Comparison of ENCODE assay signal across 19 cellular contexts in genomic region chr5:93302711-93303110, GRCh38.
"Had no signal": no experiment of that assay in that cellular context is flagged by ENCODE, and none has a peak within 500 bp of the region (broad histone marks: within the 10 kb centered on the region; RNA-seq: fewer than 3 reads in every experiment).

No MANE protein-coding gene starts in this region.

- H3K4me3 Mint-ChIP-seq: memory B cell; mesothelial cell of epicardium; natural killer cell treated with Interleukin-12 subunit alpha and Interleukin-12 subunit beta and Interleukin-15 and Interleukin-18, amount 100 ng/mL, for 72 hours had no signal

- H3K36me3 Mint-ChIP-seq: memory B cell; mesothelial cell of epicardium; natural killer cell treated with Interleukin-12 subunit alpha and Interleukin-12 subunit beta and Interleukin-15 and Interleukin-18, amount 100 ng/mL, for 72 hours had no signal

- H3K9me3 ChIP-seq: gastroesophageal sphincter, left ventricle myocardium inferior, lower lobe of right lung, neutrophil had no signal

- H3K36me3 ChIP-seq: gastroesophageal sphincter, left ventricle myocardium inferior, lower lobe of right lung, neutrophil had no signal

- H3K4me1 ChIP-seq: lower lobe of right lung had no signal

- H3K27me3 Mint-ChIP-seq: memory B cell; natural killer cell treated with Interleukin-12 subunit alpha and Interleukin-12 subunit beta and Interleukin-15 and Interleukin-18, amount 100 ng/mL, for 72 hours had no signal

- DNase-seq: cortex of kidney; dorsolateral prefrontal cortex; effector CD8-positive, alpha-beta T cell; glutamatergic neuron; kidney; left cardiac atrium; left ventricle myocardium inferior; lower lobe of right lung; posterior cingulate gyrus; stimulated activated CD4-positive, alpha-beta T cell treated with anti-CD3 and anti-CD28 coated beads, Interleukin-12 subunit alpha, Interleukin-12 subunit beta, amount 100 ng/mL, for 4 hours; stimulated activated naive CD4-positive, alpha-beta T cell; trophoblast cell had no signal

- H3K27me3 ChIP-seq: dorsolateral prefrontal cortex, gastroesophageal sphincter, neutrophil had no signal

- H3K9me3 Mint-ChIP-seq: mesothelial cell of epicardium had no signal

- H3K27ac ChIP-seq: gastroesophageal sphincter, left ventricle myocardium inferior, lower lobe of right lung, neutrophil, skin epidermis had no signal

- H3K27ac Mint-ChIP-seq: memory B cell; mesothelial cell of epicardium; natural killer cell treated with Interleukin-12 subunit alpha and Interleukin-12 subunit beta and Interleukin-15 and Interleukin-18, amount 100 ng/mL, for 72 hours had no signal

- H3K4me1 Mint-ChIP-seq: memory B cell had no signal

- ATAC-seq: gastroesophageal sphincter; left cardiac atrium; lower lobe of right lung; natural killer cell treated with Interleukin-12 subunit alpha and Interleukin-12 subunit beta and Interleukin-15 and Interleukin-18, amount 100 ng/mL, for 72 hours; sciatic nerve had no signal

- H3K4me3 ChIP-seq: dorsolateral prefrontal cortex, gastroesophageal sphincter, left ventricle myocardium inferior, lower lobe of right lung, skin epidermis had no signal
